Comparison of ENCODE assay signal across 22 cellular contexts in genomic region chr10:101072923-101073322, GRCh38. TPM values are rescaled to one million over a fixed set of nuclear protein-coding genes. Genes with fewer than 3 reads are reported as not detected.
"Had no signal": no experiment of that assay in that cellular context is flagged by ENCODE, and none has a peak within 500 bp of the region (broad histone marks: within the 10 kb centered on the region; RNA-seq: fewer than 3 reads in every experiment).

No MANE protein-coding gene starts in this region.

- H3K27ac Mint-ChIP-seq: activated CD4-positive, alpha-beta memory T cell treated with anti-CD3 and anti-CD28 coated beads, Interleukin-2, amount 10 ng/mL, durations not matched to agents 7 days and 5 days; activated naive CD8-positive, alpha-beta T cell; activated T-cell treated with anti-CD3 and anti-CD28 coated beads, Interleukin-2, amount 50 U/mL, for 72 hours; memory B cell; natural killer cell; stimulated activated naive CD8-positive, alpha-beta T cell treated with anti-CD3 and anti-CD28 coated beads, Interleukin-15, amount 100 ng/mL, for 72 hours; T-helper 17 cell; WTC11 had no signal

- H3K4me3 ChIP-seq: esophagus squamous epithelium, psoas muscle, spleen had no signal

- H3K27ac ChIP-seq: esophagus squamous epithelium, psoas muscle had no signal

- H3K9me3 Mint-ChIP-seq: activated CD4-positive, alpha-beta memory T cell treated with anti-CD3 and anti-CD28 coated beads, Interleukin-2, amount 10 ng/mL, durations not matched to agents 7 days and 5 days; activated T-cell treated with anti-CD3 and anti-CD28 coated beads, Interleukin-2, amount 50 U/mL, for 72 hours; memory B cell; natural killer cell; stimulated activated naive CD8-positive, alpha-beta T cell treated with anti-CD3 and anti-CD28 coated beads, Interleukin-15, amount 100 ng/mL, for 72 hours; WTC11 had no signal

- H3K4me1 Mint-ChIP-seq: natural killer cell had no signal

- H3K4me1 ChIP-seq: esophagus squamous epithelium, psoas muscle had no signal

- H3K9me3 ChIP-seq: esophagus squamous epithelium, psoas muscle, spleen had no signal

- H3K4me3 Mint-ChIP-seq: activated CD4-positive, alpha-beta memory T cell treated with anti-CD3 and anti-CD28 coated beads, Interleukin-2, amount 10 ng/mL, durations not matched to agents 7 days and 5 days; activated naive CD8-positive, alpha-beta T cell; activated T-cell treated with anti-CD3 and anti-CD28 coated beads, Interleukin-2, amount 50 U/mL, for 72 hours; memory B cell; natural killer cell; stimulated activated naive CD8-positive, alpha-beta T cell treated with anti-CD3 and anti-CD28 coated beads, Interleukin-15, amount 100 ng/mL, for 72 hours; T-helper 17 cell had no signal

- H3K36me3 ChIP-seq: esophagus squamous epithelium, spleen had no signal

- FAIRE-seq: colon had no signal

- H3K36me3 Mint-ChIP-seq: activated naive CD8-positive, alpha-beta T cell; memory B cell; natural killer cell; WTC11 had no signal

- ATAC-seq: activated T-cell treated with anti-CD3 and anti-CD28 coated beads, Interleukin-2, amount 50 U/mL, for 72 hours; left ventricle myocardium superior; natural killer cell; psoas muscle; sciatic nerve; stimulated activated naive CD8-positive, alpha-beta T cell treated with anti-CD3 and anti-CD28 coated beads, Interleukin-15, amount 100 ng/mL, for 72 hours; T-helper 17 cell had no signal

- DNase-seq: activated CD4-positive, alpha-beta memory T cell treated with anti-CD3 and anti-CD28 coated beads, Interleukin-2, amount 10 ng/mL, durations not matched to agents 7 days and 5 days; activated CD4-positive, alpha-beta T cell treated with anti-CD3 and anti-CD28 coated beads for 4 hours; activated gamma-delta T cell treated with Interleukin-2 at 50 U/mL for 16 hours; activated T-cell treated with anti-CD3 and anti-CD28 coated beads, Interleukin-2, amount 50 U/mL, for 72 hours; amniotic stem cell; esophagus squamous epithelium; left ventricle myocardium superior; natural killer cell; occipital lobe; psoas muscle; spleen; stimulated activated naive CD8-positive, alpha-beta T cell treated with anti-CD3 and anti-CD28 coated beads, Interleukin-15, amount 100 ng/mL, for 72 hours; T-helper 17 cell had no signal

RNA-seq across cellular contexts. Expression of gene KAZALD1, which starts 11.1 kb away (rescaled TPM):
- total RNA-seq: T-helper 17 cell had no signal

RNA-seq across cellular contexts. Expression of gene TLX1, which starts 58.2 kb away (rescaled TPM):
- total RNA-seq: activated CD4-positive, alpha-beta memory T cell treated with anti-CD3 and anti-CD28 coated beads, Interleukin-2, amount 10 ng/mL, durations not matched to agents 7 days and 5 days; activated T-cell treated with anti-CD3 and anti-CD28 coated beads, Interleukin-2, amount 50 U/mL, for 72 hours; esophagus squamous epithelium; fibroblast of villous mesenchyme; kidney epithelial cell; left ventricle myocardium superior; natural killer cell; occipital lobe; psoas muscle; sciatic nerve; T-helper 17 cell; temporal lobe; urinary bladder had no signal
- polyA plus RNA-seq: psoas muscle, urinary bladder had no signal
